30 cellular contexts compared by ENCODE assay signal in the genomic region with DNA sequence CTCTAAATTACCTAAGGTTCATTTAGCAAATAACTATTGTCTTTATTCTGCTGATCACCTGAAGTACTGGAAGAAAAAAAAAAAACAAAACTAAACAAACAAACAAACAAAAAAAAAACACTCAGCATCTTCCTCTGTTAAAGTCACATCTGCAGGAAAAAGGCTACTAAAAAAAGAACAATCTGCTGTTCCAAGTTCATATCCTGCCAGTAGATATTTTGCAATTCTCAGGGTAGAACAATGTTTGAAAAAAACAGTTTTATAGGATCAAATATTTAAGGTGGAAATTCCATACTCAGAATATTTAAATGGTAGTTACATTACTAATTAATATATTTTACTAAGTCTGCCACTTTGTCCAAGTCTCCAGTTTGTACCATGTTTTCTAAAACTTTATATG.
DNase-seq lines count a peak whose midpoint lies in the region; ATAC-seq, FAIRE-seq and TF ChIP-seq lines count a peak whose summit lies in the region.
"Had no signal": no experiment of that assay in that cellular context is flagged by ENCODE, and none has a peak within 500 bp of the region (broad histone marks: within the 10 kb centered on the region; RNA-seq: fewer than 3 reads in every experiment).

No MANE protein-coding gene starts in this region.

- DNase-seq in left ventricle myocardium inferior (no peak), right cardiac atrium (no peak), mesenchymal stem cell (no peak), vagina (ENCODE audit: extremely low spot score in 2 of 2) (no peak), Ammon's horn (ENCODE audit: low spot score) (no peak), GDM1 (lab: John Stamatoyannopoulos, UW) (no peak), RCC 7860 (ENCODE audit: low spot score) (no peak)
- DNase-seq: activated B cell treated with CpG ODN at 0.5 μM for 24 hours; activated CD4-positive, alpha-beta T cell treated with anti-CD3 and anti-CD28 coated beads, Interleukin-2, amount 50 U/mL, for 48 hours; activated CD8-positive, alpha-beta memory T cell treated with anti-CD3 and anti-CD28 coated beads, Interleukin-2, amount 50 U/mL, for 4 hours; activated naive CD4-positive, alpha-beta T cell treated with anti-CD3 and anti-CD28 coated beads, Interleukin-2, amount 50 U/mL, for 16 hours; anterior cingulate cortex; caudate nucleus; DND-41; H7; NCI-H1092 treated with DMSO at 0.1 percent for 48 hours; NCI-H2029 treated with DMSO at 0.1 percent for 48 hours; NCI-H226; NCI-H774; SIG-M5; small intestine; stimulated activated CD4-positive, alpha-beta T cell treated with anti-CD3 and anti-CD28 coated beads, Interleukin-1b, Interleukin-23, amount 100 ng/mL, for 48 hours; substantia nigra; SW 1271 had no signal

- no peaks in the 10 kb centered on the region for H3K79me1 ChIP-seq in mesenchymal stem cell (replicated peaks; ENCODE audit: low read length, poor library complexity, severe bottlenecking)

- H3K4me3 ChIP-seq in left ventricle myocardium inferior (no peak overlapping the region), right cardiac atrium (ENCODE audit: low read length) (no peak overlapping the region), mesenchymal stem cell (ENCODE audit: insufficient read depth in 1 of 2, low read depth in 1 of 2, low read length in 2 of 2) (no peak overlapping the region), vagina (no peak overlapping the region)

- no peak overlapping the region for H3K18ac ChIP-seq in mesenchymal stem cell (ENCODE audit: low read depth in 1 of 2, low read length in 2 of 2)

- no peak overlapping the region for H2BK12ac ChIP-seq in mesenchymal stem cell (ENCODE audit: low read length in 2 of 2)

- H3K9ac ChIP-seq in mesenchymal stem cell (ENCODE audit: low read length) = peak overlapping the region; percentile 68

- no peak for ATAC-seq in right cardiac atrium

- H3K14ac ChIP-seq in mesenchymal stem cell (ENCODE audit: low read length in 2 of 2) = no peak overlapping the region

- no peak overlapping the region for H2AK5ac ChIP-seq in mesenchymal stem cell (ENCODE audit: low read length, severe bottlenecking)

- H2AFZ ChIP-seq in mesenchymal stem cell (ENCODE audit: low read depth, low read length) = no peak overlapping the region

- FAIRE-seq in endometrium (lab: Jason Lieb, UNC) (peak; percentile 53), RCC 7860 (lab: Jason Lieb, UNC) (no peak)
- FAIRE-seq: GM12891, urothelium cell line had no signal

- no peak for TF ChIP-seq POLR2A in vagina (IDR thresholded peaks at IDR 0.05)

- H2BK15ac ChIP-seq in mesenchymal stem cell (ENCODE audit: low read depth, poor library complexity, severe bottlenecking) = no peak overlapping the region

- H3K4me1 ChIP-seq in left ventricle myocardium inferior (peaks cover 64% of the 10 kb centered on the region), right cardiac atrium (ENCODE audit: control insufficient read depth, insufficient read depth, low read length) (peaks cover 1% of the 10 kb centered on the region), mesenchymal stem cell (ENCODE audit: control insufficient read depth, insufficient read depth, low read depth, low read length) (peaks cover 2% of the 10 kb centered on the region), vagina (peaks cover 52% of the 10 kb centered on the region)

- peak overlapping the region; percentile 77 for H3K27ac ChIP-seq in left ventricle myocardium inferior (replicated peaks)
- H3K27ac ChIP-seq in right cardiac atrium (ENCODE audit: low read length) = no peak overlapping the region
- no peak overlapping the region for H3K27ac ChIP-seq in mesenchymal stem cell (ENCODE audit: low read length, poor library complexity, severe bottlenecking)
- H3K27ac ChIP-seq in vagina = peak overlapping the region; percentile 66
- H3K27ac ChIP-seq: C4-2B, HL-60, neutrophil had no signal

- H3K36me3 ChIP-seq in left ventricle myocardium inferior = no peaks in the 10 kb centered on the region
- H3K36me3 ChIP-seq in mesenchymal stem cell (ENCODE audit: control insufficient read depth in 1 of 2, insufficient read depth in 2 of 2, low read depth in 1 of 2, low read length in 2 of 2) = no peaks in the 10 kb centered on the region
- no peaks in the 10 kb centered on the region for H3K36me3 ChIP-seq in vagina
- H3K36me3 ChIP-seq: neutrophil had no signal

- H3K9me3 ChIP-seq in left ventricle myocardium inferior (replicated peaks) (no peaks in the 10 kb centered on the region), right cardiac atrium (ENCODE audit: control insufficient read depth, low read length) (no peaks in the 10 kb centered on the region), mesenchymal stem cell (ENCODE audit: control insufficient read depth, low read length) (no peaks in the 10 kb centered on the region), vagina (no peaks in the 10 kb centered on the region)
- H3K9me3 ChIP-seq: neutrophil had no signal

- H3K23ac ChIP-seq in mesenchymal stem cell (ENCODE audit: low read length in 2 of 2) = no peak overlapping the region

- no peak overlapping the region for H3K4ac ChIP-seq in mesenchymal stem cell (ENCODE audit: low read depth in 1 of 2, low read length in 2 of 2)

- no peak overlapping the region for H2BK120ac ChIP-seq in mesenchymal stem cell (ENCODE audit: low read depth, low read length)

- H3K27me3 ChIP-seq in left ventricle myocardium inferior (ENCODE audit: low read depth) (no peaks in the 10 kb centered on the region), right cardiac atrium (ENCODE audit: control insufficient read depth, insufficient read depth) (no peaks in the 10 kb centered on the region), mesenchymal stem cell (ENCODE audit: control insufficient read depth in 1 of 2, insufficient read depth in 1 of 2, low read length in 2 of 2) (no peaks in the 10 kb centered on the region), vagina (no peaks in the 10 kb centered on the region)
- H3K27me3 ChIP-seq: neutrophil had no signal

- no peak overlapping the region for H3K4me2 ChIP-seq in mesenchymal stem cell (ENCODE audit: low read length, poor library complexity, severe bottlenecking)

- intact Hi-C loops in left ventricle myocardium inferior (cut with micrococcal nuclease) (no loop called here), right cardiac atrium (cut with DNase I) (no loop called here), vagina (cut with DNase I) (no loop called here)

- no peak for TF ChIP-seq CTCF in left ventricle myocardium inferior (IDR thresholded peaks at IDR 0.05; ENCODE audit: borderline replicate concordance)
- TF ChIP-seq CTCF in vagina (IDR thresholded peaks at IDR 0.05) = no peak

- no peak overlapping the region for H4K8ac ChIP-seq in mesenchymal stem cell (ENCODE audit: low read length)

- no peak overlapping the region for H2BK5ac ChIP-seq in mesenchymal stem cell (ENCODE audit: low read depth, low read length, poor library complexity, severe bottlenecking)

- H4K91ac ChIP-seq in mesenchymal stem cell (ENCODE audit: low read length) = no peak overlapping the region

Comparison
In these comparisons a context has a peak if more than half of its experiments do, and no peak if none do; other contexts are left out.
1. H3K27ac ChIP-seq: peak in left ventricle myocardium inferior (single experiment) and vagina (single experiment); none in right cardiac atrium (single experiment) and mesenchymal stem cell (single experiment).